In the genomic region with DNA sequence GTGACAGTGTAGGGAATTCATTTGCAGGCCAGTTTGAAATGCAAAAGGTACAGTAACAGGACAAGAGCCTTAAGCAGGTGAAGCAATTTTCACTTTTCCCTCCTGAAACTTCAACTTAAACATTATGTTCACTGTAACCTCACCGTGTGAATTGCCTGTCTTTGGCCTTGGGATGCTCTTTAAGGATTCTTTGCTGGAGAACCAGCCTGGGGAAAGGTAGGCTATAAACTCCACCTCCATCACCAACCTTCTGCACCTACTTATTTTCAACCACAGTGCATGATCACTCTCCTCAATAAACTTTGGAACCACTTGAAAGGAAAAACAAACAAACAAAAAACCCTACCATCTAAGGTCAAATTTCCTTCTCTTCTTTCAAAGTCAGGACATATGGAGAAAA, we compare ENCODE assay signal across 30 cellular contexts.
DNase-seq lines count a peak whose midpoint lies in the region; ATAC-seq, FAIRE-seq and TF ChIP-seq lines count a peak whose summit lies in the region.
"Had no signal": no experiment of that assay in that cellular context is flagged by ENCODE, and none has a peak within 500 bp of the region (broad histone marks: within the 10 kb centered on the region; RNA-seq: fewer than 3 reads in every experiment).

No MANE protein-coding gene starts in this region.

- no peak overlapping the region for H2AFZ ChIP-seq in fibroblast of lung (ENCODE audit: low read length)

- H3K9ac ChIP-seq in fibroblast of lung (ENCODE audit: insufficient read depth, low read length), result no peak overlapping the region

- H3K9me3 Mint-ChIP-seq in progenitor cell of endocrine pancreas (ENCODE audit: low read depth), result peaks cover 6% of the 10 kb centered on the region
- H3K9me3 Mint-ChIP-seq: immature natural killer cell had no signal

- H3K4me1 Mint-ChIP-seq in progenitor cell of endocrine pancreas (ENCODE audit: low read depth), result peaks cover 28% of the 10 kb centered on the region
- H3K4me1 Mint-ChIP-seq: activated CD8-positive, alpha-beta memory T cell treated with anti-CD3 and anti-CD28 coated beads, Interleukin-2, amount 10 ng/mL, durations not matched to agents 7 days and 5 days; immature natural killer cell; naive thymus-derived CD8-positive, alpha-beta T cell had no signal

- no peaks in the 10 kb centered on the region for H3K36me3 ChIP-seq in SJCRH30
- no peaks in the 10 kb centered on the region for H3K36me3 ChIP-seq in fibroblast of lung (ENCODE audit: control insufficient read depth, insufficient read depth, low read length)
- H3K36me3 ChIP-seq: esophagus muscularis mucosa, gastrocnemius medialis, transverse colon had no signal

- DNase-seq in H54 (ENCODE audit: insufficient read length, low spot score) (no peak), SJCRH30 (peak in 1 of 2 experiments; percentile 13), fibroblast of lung (ENCODE audit: low read depth in 2 of 2) (no peak), progenitor cell of endocrine pancreas (ENCODE audit: low spot score, unreplicated experiment) (no peak), medulla oblongata (ENCODE audit: extremely low spot score) (no peak), epidermal melanocyte (ENCODE audit: insufficient read length, low spot score) (no peak)
- DNase-seq: activated CD4-positive, alpha-beta T cell treated with anti-CD3 and anti-CD28 coated beads, Interleukin-2, amount 50 U/mL, for 1 hour; activated CD8-positive, alpha-beta memory T cell treated with anti-CD3 and anti-CD28 coated beads, Interleukin-2, amount 10 ng/mL, durations not matched to agents 7 days and 5 days; activated naive CD4-positive, alpha-beta T cell treated with anti-CD3 and anti-CD28 coated beads for 36 hours; activated T-cell treated with anti-CD3 and anti-CD28 coated beads, Interleukin-2, amount 50 U/mL, for 48 hours; C1 segment of cervical spinal cord; Caco-2; DMS79 treated with DMSO at 0.1 percent for 48 hours; effector CD4-positive, alpha-beta T cell; GF-D8; hippocampal formation; immature natural killer cell; Karpas-422; midbrain; MV-4-11; naive thymus-derived CD8-positive, alpha-beta T cell; NCI-H146; occipital lobe; stimulated activated CD4-positive, alpha-beta T cell treated with anti-CD3 and anti-CD28 coated beads, Interleukin-2, amount 100 ng/mL, for 24 hours; T-helper 9 cell had no signal

- ATAC-seq in GM21825 (IDR thresholded peaks at IDR 0.05; ENCODE audit: unreplicated experiment), result no peak
- ATAC-seq: activated CD8-positive, alpha-beta memory T cell treated with anti-CD3 and anti-CD28 coated beads, Interleukin-2, amount 10 ng/mL, durations not matched to agents 7 days and 5 days; naive thymus-derived CD8-positive, alpha-beta T cell; WTC11 had no signal

- no peak overlapping the region for H3K4me3 ChIP-seq in SJCRH30
- no peak overlapping the region for H3K4me3 ChIP-seq in fibroblast of lung (replicated peaks in 1 of 4; ENCODE audit: control extremely low read depth in 1 of 4, insufficient read depth in 1 of 4, low read depth in 3 of 4, low read length in 4 of 4)
- H3K4me3 ChIP-seq: esophagus muscularis mucosa, gastrocnemius medialis, transverse colon had no signal

- no peaks in the 10 kb centered on the region for H3K79me2 ChIP-seq in fibroblast of lung (ENCODE audit: control insufficient read depth, insufficient read depth, low read length)

- TF ChIP-seq CTCF in fibroblast of lung (conservative IDR thresholded peaks at IDR 0.05 in 1 of 2, IDR thresholded peaks at IDR 0.05 in 1 of 2; ENCODE audit: low read depth in 1 of 2, low read length in 2 of 2), result no peak
- TF ChIP-seq CTCF in progenitor cell of endocrine pancreas (IDR thresholded peaks at IDR 0.05; ENCODE audit: unreplicated experiment), result no peak

- peak overlapping the region; percentile 4 for H3K27ac Mint-ChIP-seq in progenitor cell of endocrine pancreas
- H3K27ac Mint-ChIP-seq: activated CD8-positive, alpha-beta memory T cell treated with anti-CD3 and anti-CD28 coated beads, Interleukin-2, amount 10 ng/mL, durations not matched to agents 7 days and 5 days; activated naive CD4-positive, alpha-beta T cell treated with anti-CD3 and anti-CD28 coated beads for 36 hours; immature natural killer cell; naive thymus-derived CD8-positive, alpha-beta T cell; WTC11 had no signal

- H3K27me3 ChIP-seq in SJCRH30 (no peaks in the 10 kb centered on the region), fibroblast of lung (ENCODE audit: control insufficient read depth, insufficient read depth, low read length) (no peaks in the 10 kb centered on the region)
- H3K27me3 ChIP-seq: esophagus muscularis mucosa, gastrocnemius medialis, transverse colon had no signal

- H3K27me3 Mint-ChIP-seq in progenitor cell of endocrine pancreas, result peaks cover 7% of the 10 kb centered on the region
- H3K27me3 Mint-ChIP-seq: activated CD8-positive, alpha-beta memory T cell treated with anti-CD3 and anti-CD28 coated beads, Interleukin-2, amount 10 ng/mL, durations not matched to agents 7 days and 5 days had no signal

- FAIRE-seq in H54 (lab: Jason Lieb, UNC), result peak; percentile 36

- H3K36me3 Mint-ChIP-seq in progenitor cell of endocrine pancreas (ENCODE audit: insufficient read depth), result no peaks in the 10 kb centered on the region
- H3K36me3 Mint-ChIP-seq: activated CD8-positive, alpha-beta memory T cell treated with anti-CD3 and anti-CD28 coated beads, Interleukin-2, amount 10 ng/mL, durations not matched to agents 7 days and 5 days; immature natural killer cell; naive thymus-derived CD8-positive, alpha-beta T cell; WTC11 had no signal

- no peak overlapping the region for H3K4me2 ChIP-seq in fibroblast of lung (ENCODE audit: extremely low read depth, insufficient read depth, low read length)

- H4K20me1 ChIP-seq in fibroblast of lung (ENCODE audit: control insufficient read depth, extremely low read depth, insufficient read depth, low read length), result no peaks in the 10 kb centered on the region

- TF ChIP-seq POLR2A in H54 (IDR thresholded peaks at IDR 0.05; ENCODE audit: low read depth, low read length), result no peak

- H3K9me3 ChIP-seq in SJCRH30 (replicated peaks) (no peaks in the 10 kb centered on the region; the same call in 1 of the 2 replicates), fibroblast of lung (ENCODE audit: control insufficient read depth, insufficient read depth, low read depth, low read length) (no peaks in the 10 kb centered on the region)
- H3K9me3 ChIP-seq: Caco-2, esophagus muscularis mucosa, gastrocnemius medialis, transverse colon had no signal

- H3K4me1 ChIP-seq in SJCRH30, result peaks cover 21% of the 10 kb centered on the region
- peaks cover 10% of the 10 kb centered on the region for H3K4me1 ChIP-seq in fibroblast of lung (ENCODE audit: control insufficient read depth, extremely low read depth, insufficient read depth, low read length)

- H3K4me3 Mint-ChIP-seq in progenitor cell of endocrine pancreas (ENCODE audit: low read depth), result no peak overlapping the region
- H3K4me3 Mint-ChIP-seq: activated CD8-positive, alpha-beta memory T cell treated with anti-CD3 and anti-CD28 coated beads, Interleukin-2, amount 10 ng/mL, durations not matched to agents 7 days and 5 days; activated naive CD4-positive, alpha-beta T cell treated with anti-CD3 and anti-CD28 coated beads for 36 hours; immature natural killer cell; naive thymus-derived CD8-positive, alpha-beta T cell; WTC11 had no signal

- peak overlapping the region; percentile 77 for H3K27ac ChIP-seq in SJCRH30
- H3K27ac ChIP-seq in fibroblast of lung (ENCODE audit: insufficient read depth, low read length), result peak overlapping the region; percentile 48
- H3K27ac ChIP-seq: gastrocnemius medialis, transverse colon had no signal
